In the genomic region with DNA sequence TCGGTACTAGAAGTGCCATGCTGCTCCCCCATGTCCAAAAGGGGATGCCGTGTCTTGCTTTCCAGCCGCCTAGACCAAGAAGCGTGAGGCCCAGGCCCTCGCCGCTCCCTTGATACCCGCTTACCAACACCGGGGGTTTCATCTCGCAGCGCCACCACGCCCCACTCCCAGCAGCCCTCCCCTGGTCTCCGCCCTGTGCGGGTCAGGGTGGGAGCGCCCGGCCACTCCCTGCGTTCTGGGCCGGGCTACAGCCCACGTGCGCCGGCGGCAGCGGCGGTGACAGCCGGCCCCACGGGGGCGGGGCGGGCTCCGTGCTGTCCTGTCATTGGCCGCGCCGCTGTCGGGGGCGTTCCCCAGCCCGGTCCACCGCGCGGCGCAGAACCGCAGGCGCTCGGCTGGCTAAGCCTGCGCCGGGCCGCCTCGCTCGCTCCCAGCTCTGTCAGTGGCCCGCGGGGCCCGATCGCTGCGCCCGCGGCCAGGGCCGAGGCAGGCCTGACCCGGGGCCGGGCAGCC, we compare ENCODE assay signal across 8 cellular contexts. TPM values are rescaled to one million over a fixed set of nuclear protein-coding genes. Genes with fewer than 3 reads are reported as not detected.
A peak's percentile ranks its signal among the peaks of the same experiment; 100 is the strongest.
DNase-seq lines count a peak whose midpoint lies in the region; ATAC-seq and TF ChIP-seq lines count a peak whose summit lies in the region.

A gene with protein sequence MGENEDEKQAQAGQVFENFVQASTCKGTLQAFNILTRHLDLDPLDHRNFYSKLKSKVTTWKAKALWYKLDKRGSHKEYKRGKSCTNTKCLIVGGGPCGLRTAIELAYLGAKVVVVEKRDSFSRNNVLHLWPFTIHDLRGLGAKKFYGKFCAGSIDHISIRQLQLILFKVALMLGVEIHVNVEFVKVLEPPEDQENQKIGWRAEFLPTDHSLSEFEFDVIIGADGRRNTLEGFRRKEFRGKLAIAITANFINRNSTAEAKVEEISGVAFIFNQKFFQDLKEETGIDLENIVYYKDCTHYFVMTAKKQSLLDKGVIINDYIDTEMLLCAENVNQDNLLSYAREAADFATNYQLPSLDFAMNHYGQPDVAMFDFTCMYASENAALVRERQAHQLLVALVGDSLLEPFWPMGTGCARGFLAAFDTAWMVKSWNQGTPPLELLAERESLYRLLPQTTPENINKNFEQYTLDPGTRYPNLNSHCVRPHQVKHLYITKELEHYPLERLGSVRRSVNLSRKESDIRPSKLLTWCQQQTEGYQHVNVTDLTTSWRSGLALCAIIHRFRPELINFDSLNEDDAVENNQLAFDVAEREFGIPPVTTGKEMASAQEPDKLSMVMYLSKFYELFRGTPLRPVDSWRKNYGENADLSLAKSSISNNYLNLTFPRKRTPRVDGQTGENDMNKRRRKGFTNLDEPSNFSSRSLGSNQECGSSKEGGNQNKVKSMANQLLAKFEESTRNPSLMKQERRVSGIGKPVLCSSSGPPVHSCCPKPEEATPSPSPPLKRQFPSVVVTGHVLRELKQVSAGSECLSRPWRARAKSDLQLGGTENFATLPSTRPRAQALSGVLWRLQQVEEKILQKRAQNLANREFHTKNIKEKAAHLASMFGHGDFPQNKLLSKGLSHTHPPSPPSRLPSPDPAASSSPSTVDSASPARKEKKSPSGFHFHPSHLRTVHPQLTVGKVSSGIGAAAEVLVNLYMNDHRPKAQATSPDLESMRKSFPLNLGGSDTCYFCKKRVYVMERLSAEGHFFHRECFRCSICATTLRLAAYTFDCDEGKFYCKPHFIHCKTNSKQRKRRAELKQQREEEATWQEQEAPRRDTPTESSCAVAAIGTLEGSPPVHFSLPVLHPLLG (plus strand): TSS at position 390 of the 513 bp plus-strand sequence. CDS start 51,566 bp downstream, outside the sequence.

- H3K27me3 ChIP-seq in parathyroid adenoma (ENCODE audit: control insufficient read depth, insufficient read depth, low read length), result no peaks in the 10 kb centered on the region
- no peaks in the 10 kb centered on the region for H3K27me3 ChIP-seq in thyroid gland

- H3K36me3 ChIP-seq in parathyroid adenoma (ENCODE audit: control insufficient read depth, insufficient read depth, low read length), result no peaks in the 10 kb centered on the region
- no peaks in the 10 kb centered on the region for H3K36me3 ChIP-seq in thyroid gland

- H3K27ac ChIP-seq in parathyroid adenoma (no peak within 1 kb of the TSS), thyroid gland (peak within 1 kb of the TSS; percentile 53 to 80 (median 71))

- H3K79me2 ChIP-seq in parathyroid adenoma, result no peaks in the 10 kb centered on the region

- peak within 1 kb of the TSS; percentile 82 for H3K4me2 ChIP-seq in parathyroid adenoma (ENCODE audit: low read length)

- intact Hi-C loops in Right ventricle myocardium inferior (cut with DNase I), result loop anchor here (2.0 kb wide), 2 partner anchors 21 to 49 kb away; no protein-coding TSS in a partner anchor
- intact Hi-C loops in thyroid gland (cut with DNase I), result loop anchor here (10.0 kb wide), 1 partner anchor 125 kb away; no protein-coding TSS in a partner anchor

- no peak within 1 kb of the TSS for H3K9ac ChIP-seq in parathyroid adenoma

- peak; percentile 98 for ATAC-seq in HG02610 (IDR thresholded peaks at IDR 0.05; ENCODE audit: unreplicated experiment)
- peak; percentile 98 for ATAC-seq in Right ventricle myocardium inferior

- 0 to 1% methylated on average over 10 to 11 of the region's 56 CpGs for WGBS in thyroid gland, 2 donors

- H3K9me3 ChIP-seq in parathyroid adenoma (ENCODE audit: control insufficient read depth, low read length) (no peaks in the 10 kb centered on the region), thyroid gland (no peaks in the 10 kb centered on the region)

- POLR2A ChIA-PET in GM10248 (lab: Yijun Ruan, JAX), result no interaction called here

- TF ChIP-seq CTCF in GM10248 (IDR thresholded peaks at IDR 0.05; ENCODE audit: control extremely low read depth, extremely low read depth, low read depth, missing control alignments) (no peak), parathyroid adenoma (IDR thresholded peaks at IDR 0.05) (no peak), thyroid gland (IDR thresholded peaks at IDR 0.05) (no peak)

- peaks cover 4% of the 10 kb centered on the region for H3K4me1 ChIP-seq in parathyroid adenoma
- H3K4me1 ChIP-seq in thyroid gland, result peaks cover 11 to 21% of the 10 kb centered on the region in 2 donors

- H3K4me3 ChIP-seq in parathyroid adenoma (ENCODE audit: low read depth, low read length) (peak within 1 kb of the TSS; percentile 49), thyroid gland (replicated peaks in 1 of 3) (peak within 1 kb of the TSS; percentile 57 to 71 (median 67))

- DNase-seq in GM10248 (ENCODE audit: extremely low spot score) (peak; percentile 93), NCI-H1105 (lab: John Stamatoyannopoulos, UW) (peak; percentile 88), SW480 (ENCODE audit: low spot score) (peak; percentile 92), Right ventricle myocardium inferior (ENCODE audit: missing footprints) (peak; percentile 95), thyroid gland (peak; percentile 90 to 91)
- DNase-seq in activated naive CD8-positive, alpha-beta T cell treated with anti-CD3 and anti-CD28 coated beads, Interleukin-2, amount 50 U/mL, for 16 hours (ENCODE audit: low read depth, low spot score), result peak; percentile 65

- peak in 1 of 2 donors; percentile 97 for TF ChIP-seq POLR2A in thyroid gland (IDR thresholded peaks at IDR 0.05)

- peak within 1 kb of the TSS; percentile 83 for H2AFZ ChIP-seq in parathyroid adenoma

- CTCF ChIA-PET in GM10248 (lab: Yijun Ruan, JAX), result no interaction called here

RNA-seq across cellular contexts. Expression of the gene that starts here (rescaled TPM):
- total RNA-seq in Right ventricle myocardium inferior, result 42.0 TPM
- total RNA-seq in thyroid gland, result 10 to 100 TPM; 27.4 to 63.6 (median 51.9) TPM
